In genomic region chr14:54106802-54107377, GRCh38 we compare ENCODE assay signal across 16 cellular contexts.
DNase-seq lines count a peak whose midpoint lies in the region; ATAC-seq and TF ChIP-seq lines count a peak whose summit lies in the region.
"Had no signal": no experiment of that assay in that cellular context is flagged by ENCODE, and none has a peak within 500 bp of the region (broad histone marks: within the 10 kb centered on the region; RNA-seq: fewer than 3 reads in every experiment).

No MANE protein-coding gene starts in this region.

- no peaks in the 10 kb centered on the region for H3K36me3 Mint-ChIP-seq in osteocyte (ENCODE audit: unreplicated experiment)
- H3K36me3 Mint-ChIP-seq: CD4-positive, alpha-beta memory T cell had no signal

- no peaks in the 10 kb centered on the region for H3K9me3 Mint-ChIP-seq in osteocyte (ENCODE audit: unreplicated experiment)
- H3K9me3 Mint-ChIP-seq: activated B cell treated with CpG ODN at 0.5 μM for 24 hours had no signal

- TF ChIP-seq CTCF in osteocyte (IDR thresholded peaks at IDR 0.05), result no peak

- DNase-seq in EL, result peak; percentile 72
- DNase-seq in NCI-H446 treated with DMSO at 0.1 percent for 48 hours (lab: John Stamatoyannopoulos, UW), result peak; percentile 47
- DNase-seq in fibroblast of gingiva (ENCODE audit: low read depth), result peak; percentile 29
- DNase-seq in osteocyte (ENCODE audit: extremely low spot score, unreplicated experiment), result no peak
- DNase-seq in NCI-H1930 (lab: John Stamatoyannopoulos, UW), result no peak
- DNase-seq in activated gamma-delta T cell treated with Interleukin-2 at 50 U/mL for 16 hours, result no peak
- no peak for DNase-seq in KG1 (lab: John Stamatoyannopoulos, UW)
- DNase-seq: activated B cell treated with CpG ODN at 0.5 μM for 24 hours; caudate nucleus; CD4-positive, alpha-beta memory T cell; left colon; NCI-H510A; ovary; stimulated activated CD4-positive, alpha-beta T cell treated with anti-CD3 and anti-CD28 coated beads, Interleukin-4, amount 100 ng/mL, for 24 hours; stimulated activated naive CD8-positive, alpha-beta T cell treated with anti-CD3 and anti-CD28 coated beads, Interleukin-15, Interleukin-2, amounts not matched to agents 100 U/mL and 50 U/mL, for 24 hours had no signal

- no peaks in the 10 kb centered on the region for H3K27me3 Mint-ChIP-seq in osteocyte (ENCODE audit: unreplicated experiment)
- H3K27me3 Mint-ChIP-seq: CD4-positive, alpha-beta memory T cell had no signal

- peak overlapping the region; percentile 68 for H3K27ac Mint-ChIP-seq in osteocyte (ENCODE audit: unreplicated experiment)
- H3K27ac Mint-ChIP-seq: activated B cell treated with CpG ODN at 0.5 μM for 24 hours; CD4-positive, alpha-beta memory T cell had no signal

- ATAC-seq in GM21619 (IDR thresholded peaks at IDR 0.05; ENCODE audit: unreplicated experiment), result no peak
- ATAC-seq: left colon; stimulated activated naive CD8-positive, alpha-beta T cell treated with anti-CD3 and anti-CD28 coated beads, Interleukin-15, Interleukin-2, amounts not matched to agents 100 U/mL and 50 U/mL, for 24 hours had no signal

- no peak overlapping the region for H3K4me3 Mint-ChIP-seq in osteocyte (ENCODE audit: unreplicated experiment)
- H3K4me3 Mint-ChIP-seq: activated B cell treated with CpG ODN at 0.5 μM for 24 hours; CD4-positive, alpha-beta memory T cell had no signal

- peaks cover 50% of the 10 kb centered on the region for H3K4me1 Mint-ChIP-seq in osteocyte (ENCODE audit: unreplicated experiment)
- H3K4me1 Mint-ChIP-seq: activated B cell treated with CpG ODN at 0.5 μM for 24 hours; CD4-positive, alpha-beta memory T cell had no signal

Comparison
In these comparisons a context has a peak if more than half of its experiments do, and no peak if none do; other contexts are left out.
1. DNase-seq: peak in EL (single experiment), NCI-H446 treated with DMSO at 0.1 percent for 48 hours (single experiment) and fibroblast of gingiva (single experiment); none in osteocyte (single experiment), NCI-H1930 (0 of 2), activated gamma-delta T cell treated with Interleukin-2 at 50 U/mL for 16 hours (single experiment) and KG1 (single experiment).